8 cellular contexts compared by ENCODE assay signal in genomic region chr3:48507256-48508061, GRCh38. TPM values are rescaled to one million over a fixed set of nuclear protein-coding genes. Genes with fewer than 3 reads are reported as not detected.
DNase-seq lines count a peak whose midpoint lies in the region; ATAC-seq and TF ChIP-seq lines count a peak whose summit lies in the region.

No MANE protein-coding gene starts in this region.

- H3K9me3 ChIP-seq in right cardiac atrium (ENCODE audit: control insufficient read depth, low read length): no peaks in the 10 kb centered on the region

- POLR2A ChIA-PET in GM10248 (lab: Yijun Ruan, JAX): interaction anchor here (0.6 kb wide), 1 partner anchor 14 kb away, joined by 3 read pairs; no protein-coding TSS in a partner anchor

- H3K27ac ChIP-seq in right cardiac atrium (ENCODE audit: low read length): no peak overlapping the region

- CTCF ChIA-PET in GM10248 (lab: Yijun Ruan, JAX): interaction anchor here (0.6 to 3.3 kb wide), 8 partner anchors 9 to 108 kb away, joined by 3 to 17 read pairs (median 4); a partner anchor contains a TSS

- ATAC-seq in HG03378 (IDR thresholded peaks at IDR 0.05; ENCODE audit: unreplicated experiment): peak; percentile 46
- no peak for ATAC-seq in right cardiac atrium
- no peak for ATAC-seq in GM21528 (IDR thresholded peaks at IDR 0.05; ENCODE audit: low FRiP score, unreplicated experiment)

- DNase-seq in GM10248 (ENCODE audit: extremely low spot score) (peak; percentile 81), SKM-1 (lab: John Stamatoyannopoulos, UW; ENCODE audit: unreplicated experiment) (peak; percentile 30), right cardiac atrium (peak; percentile 34 to 74 (median 65)), epidermal melanocyte (ENCODE audit: insufficient read length, low spot score) (no peak)
- DNase-seq in activated naive CD4-positive, alpha-beta T cell treated with anti-CD3 and anti-CD28 coated beads, Interleukin-2, amount 50 U/mL, for 16 hours: peak; percentile 71
- peak; percentile 56 for DNase-seq in stimulated activated CD4-positive, alpha-beta T cell treated with anti-CD3 and anti-CD28 coated beads, Interleukin-12 subunit alpha, Interleukin-12 subunit beta, amount 100 ng/mL, for 4 hours

- H3K27me3 ChIP-seq in right cardiac atrium (ENCODE audit: control insufficient read depth, insufficient read depth): no peaks in the 10 kb centered on the region

- WGBS in right cardiac atrium: 48% methylated on average over 10 of the region's 10 CpGs

- no peak overlapping the region for H3K4me3 ChIP-seq in right cardiac atrium (ENCODE audit: low read length)

- peaks cover 6% of the 10 kb centered on the region for H3K4me1 ChIP-seq in right cardiac atrium (ENCODE audit: control insufficient read depth, insufficient read depth, low read length)

- peak; percentile 76 for TF ChIP-seq CTCF in GM10248 (IDR thresholded peaks at IDR 0.05; ENCODE audit: control extremely low read depth, extremely low read depth, low read depth, missing control alignments)

- intact Hi-C loops in right cardiac atrium (cut with DNase I): no loop called here

RNA-seq across cellular contexts. Expression of gene SHISA5, which starts 3.5 kb away (rescaled TPM):
- total RNA-seq in right cardiac atrium: 10 to 100 TPM; 72.9 to 93.1 (median 76.2) TPM
- polyA plus RNA-seq in right cardiac atrium: 57.0 TPM

RNA-seq across cellular contexts. Expression of gene PFKFB4, which starts 49.1 kb away (rescaled TPM):
- total RNA-seq in right cardiac atrium: 1 to 10 TPM; 1.9 to 2.7 (median 2.1) TPM
- polyA plus RNA-seq in right cardiac atrium: 0.75 TPM

RNA-seq across cellular contexts. Expression of gene UCN2, which starts 56.1 kb away (rescaled TPM):
- not detected for total RNA-seq in right cardiac atrium
- polyA plus RNA-seq in right cardiac atrium: 0.16 TPM
